ENCODE assay signal across 28 cellular contexts in genomic region chr3:109784852-109785631, GRCh38.
"Had no signal": no experiment of that assay in that cellular context is flagged by ENCODE, and none has a peak within 500 bp of the region (broad histone marks: within the 10 kb centered on the region; RNA-seq: fewer than 3 reads in every experiment).

No MANE protein-coding gene starts in this region.

- H3K4me1 ChIP-seq: SJSA1 had no signal

- H3K4me3 ChIP-seq: cardiac muscle cell, MG63, SJSA1 had no signal

- ATAC-seq: activated naive CD4-positive, alpha-beta T cell treated with anti-CD3 and anti-CD28 coated beads, Interleukin-2, amount 50 U/mL, for 72 hours; activated naive CD8-positive, alpha-beta T cell treated with anti-CD3 and anti-CD28 coated beads, Interleukin-2, amount 50 U/mL, for 24 hours; activated T-cell treated with anti-CD3 and anti-CD28 coated beads, Interleukin-2, amount 50 U/mL, for 4 hours; PC-3; T-cell had no signal

- H3K9me3 ChIP-seq: MG63, SJSA1 had no signal

- DNase-seq: activated B cell treated with CpG ODN at 0.5 μM for 24 hours; activated CD4-positive, alpha-beta T cell treated with anti-CD3 and anti-CD28 coated beads for 1 hour; activated CD4-positive, alpha-beta T cell treated with anti-CD3 and anti-CD28 coated beads, Interleukin-2, amount 10 ng/mL, durations not matched to agents 24 days and 14 days; activated CD4-positive, alpha-beta T cell treated with anti-CD3 and anti-CD28 coated beads, Interleukin-2, amount 50 U/mL, for 48 hours; activated effector memory CD4-positive, alpha-beta T cell treated with anti-CD3 and anti-CD28 coated beads, Interleukin-2, amount 50 U/mL, for 16 hours; activated naive CD4-positive, alpha-beta T cell treated with Interleukin-2 at 50 U/mL for 16 hours; activated naive CD8-positive, alpha-beta T cell treated with anti-CD3 and anti-CD28 coated beads, Interleukin-2, amount 50 U/mL, for 24 hours; activated T-cell treated with anti-CD3 and anti-CD28 coated beads, Interleukin-2, amount 50 U/mL, for 4 hours; amygdala; brain microvascular endothelial cell; MG63; MV-4-11; NCI-H1092 treated with DMSO at 0.1 percent for 48 hours; NCI-H1417 treated with DMSO at 0.1 percent for 48 hours; NCI-H1694 treated with DMSO at 0.1 percent for 48 hours; NCI-H2029 treated with DMSO at 0.1 percent for 48 hours; NCI-H2171; NCI-H2227 treated with DMSO at 0.1 percent for 48 hours; NCI-H446 treated with DMSO at 0.1 percent for 48 hours; NCI-H526 treated with DMSO at 0.1 percent for 48 hours; PC-3; SHP77; T-cell; T-helper 2 cell; T1000 had no signal

- H3K27me3 ChIP-seq: brain microvascular endothelial cell, cardiac muscle cell, MG63, SJSA1 had no signal

- H3K36me3 ChIP-seq: brain microvascular endothelial cell, cardiac muscle cell, MG63, SJSA1 had no signal

- H3K27ac ChIP-seq: brain microvascular endothelial cell, cardiac muscle cell, SJSA1 had no signal
